Comparison of ENCODE assay signal across 27 cellular contexts in the genomic region with DNA sequence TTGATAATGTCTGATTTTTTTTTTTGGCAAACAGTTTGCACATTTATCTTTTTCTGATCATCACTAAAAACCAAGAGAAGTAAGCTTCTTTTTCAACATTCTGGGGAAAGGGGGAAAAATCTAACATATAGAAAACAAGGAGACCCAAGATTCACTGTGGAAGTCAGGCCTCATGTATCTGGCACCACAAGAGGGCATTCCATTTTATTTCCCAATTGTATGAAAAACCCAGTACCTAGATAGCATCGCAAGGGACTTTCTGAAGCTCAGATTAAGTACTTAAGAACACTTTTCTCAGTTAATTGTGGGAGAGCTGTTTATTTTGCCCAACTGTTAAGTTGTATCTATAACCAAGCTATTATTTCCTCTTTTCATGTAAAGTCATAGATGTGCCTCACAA.
"Had no signal": no experiment of that assay in that cellular context is flagged by ENCODE, and none has a peak within 500 bp of the region (broad histone marks: within the 10 kb centered on the region; RNA-seq: fewer than 3 reads in every experiment).

No MANE protein-coding gene starts in this region.

- H3K27me3 ChIP-seq: cardiac muscle cell, gastrocnemius medialis, stomach, suprapubic skin, tibial nerve had no signal

- H3K36me3 ChIP-seq: cardiac muscle cell, gastrocnemius medialis, stomach, suprapubic skin, tibial nerve had no signal

- DNase-seq: activated B cell treated with CpG ODN at 0.5 μM for 24 hours; activated CD4-positive, alpha-beta memory T cell treated with anti-CD3 and anti-CD28 coated beads for 36 hours; activated CD4-positive, alpha-beta T cell treated with anti-CD3 and anti-CD28 coated beads for 36 hours; activated effector memory CD4-positive, alpha-beta T cell treated with Interleukin-2 at 50 U/mL for 16 hours; activated naive CD4-positive, alpha-beta T cell treated with anti-CD3 and anti-CD28 coated beads for 36 hours; activated naive CD8-positive, alpha-beta T cell treated with anti-CD3 and anti-CD28 coated beads, Interleukin-2, amount 10 ng/mL, durations not matched to agents 7 days and 5 days; activated T-cell treated with anti-CD3 and anti-CD28 coated beads, Interleukin-2, amount 50 U/mL, for 72 hours; amygdala; effector CD4-positive, alpha-beta T cell; gastrocnemius medialis; hypothalamus; left ventricle myocardium superior; nephron progenitor cell; occipital lobe; small intestine; stimulated activated CD4-positive, alpha-beta T cell treated with anti-CD3 and anti-CD28 coated beads, Interleukin-2, amount 100 ng/mL, for 24 hours; stomach; T1000 had no signal

- H3K9me3 Mint-ChIP-seq: activated B cell treated with CpG ODN at 0.5 μM for 24 hours; activated CD4-positive, alpha-beta memory T cell treated with anti-CD3 and anti-CD28 coated beads for 36 hours; activated naive CD4-positive, alpha-beta T cell treated with anti-CD3 and anti-CD28 coated beads for 36 hours; activated T-cell treated with anti-CD3 and anti-CD28 coated beads, Interleukin-2, amount 50 U/mL, for 72 hours; dendritic cell treated with granulocyte-macrophage colony-stimulating factor and Interleukin-4, amounts not matched to agents 40 ng/mL and 50 ng/mL, for 4 days; stimulated activated effector memory CD8-positive, alpha-beta T cell treated with anti-CD3 and anti-CD28 coated beads, Interleukin-12 subunit alpha, Interleukin-12 subunit beta, amount 100 ng/mL, for 72 hours; T-helper 1 cell treated with Interleukin-12 subunit alpha and Interleukin-12 subunit beta and Interleukin-4 antibody, amounts not matched to agents 30 μg/mL and 1 μg/mL, for 36 hours had no signal

- H3K27me3 Mint-ChIP-seq: activated B cell treated with CpG ODN at 0.5 μM for 24 hours; activated CD4-positive, alpha-beta memory T cell treated with anti-CD3 and anti-CD28 coated beads for 36 hours; activated CD4-positive, alpha-beta T cell treated with anti-CD3 and anti-CD28 coated beads for 36 hours; activated naive CD8-positive, alpha-beta T cell treated with anti-CD3 and anti-CD28 coated beads, Interleukin-2, amount 10 ng/mL, durations not matched to agents 7 days and 5 days; dendritic cell treated with granulocyte-macrophage colony-stimulating factor and Interleukin-4, amounts not matched to agents 40 ng/mL and 50 ng/mL, for 4 days had no signal

- H3K4me3 ChIP-seq: cardiac muscle cell, gastrocnemius medialis, stomach, suprapubic skin, tibial nerve had no signal

- H3K27ac ChIP-seq: cardiac muscle cell, gastrocnemius medialis, stomach, suprapubic skin, tibial nerve had no signal

- H3K9me3 ChIP-seq: gastrocnemius medialis, stomach, suprapubic skin, tibial nerve had no signal

- H3K4me3 Mint-ChIP-seq: activated B cell treated with CpG ODN at 0.5 μM for 24 hours; activated CD4-positive, alpha-beta memory T cell treated with anti-CD3 and anti-CD28 coated beads for 36 hours; activated CD4-positive, alpha-beta T cell treated with anti-CD3 and anti-CD28 coated beads for 36 hours; activated naive CD4-positive, alpha-beta T cell treated with anti-CD3 and anti-CD28 coated beads for 36 hours; activated naive CD8-positive, alpha-beta T cell treated with anti-CD3 and anti-CD28 coated beads, Interleukin-2, amount 10 ng/mL, durations not matched to agents 7 days and 5 days; activated T-cell treated with anti-CD3 and anti-CD28 coated beads, Interleukin-2, amount 50 U/mL, for 72 hours; dendritic cell treated with granulocyte-macrophage colony-stimulating factor and Interleukin-4, amounts not matched to agents 40 ng/mL and 50 ng/mL, for 4 days; nephron progenitor cell; stimulated activated effector memory CD8-positive, alpha-beta T cell treated with anti-CD3 and anti-CD28 coated beads, Interleukin-12 subunit alpha, Interleukin-12 subunit beta, amount 100 ng/mL, for 72 hours; T-helper 1 cell treated with Interleukin-12 subunit alpha and Interleukin-12 subunit beta and Interleukin-4 antibody, amounts not matched to agents 30 μg/mL and 1 μg/mL, for 36 hours had no signal

- H3K4me1 Mint-ChIP-seq: activated B cell treated with CpG ODN at 0.5 μM for 24 hours had no signal

- H3K27ac Mint-ChIP-seq: activated B cell treated with CpG ODN at 0.5 μM for 24 hours; activated CD4-positive, alpha-beta memory T cell treated with anti-CD3 and anti-CD28 coated beads for 36 hours; activated CD4-positive, alpha-beta T cell treated with anti-CD3 and anti-CD28 coated beads for 36 hours; activated naive CD4-positive, alpha-beta T cell treated with anti-CD3 and anti-CD28 coated beads for 36 hours; activated naive CD8-positive, alpha-beta T cell treated with anti-CD3 and anti-CD28 coated beads, Interleukin-2, amount 10 ng/mL, durations not matched to agents 7 days and 5 days; activated T-cell treated with anti-CD3 and anti-CD28 coated beads, Interleukin-2, amount 50 U/mL, for 72 hours; dendritic cell treated with granulocyte-macrophage colony-stimulating factor and Interleukin-4, amounts not matched to agents 40 ng/mL and 50 ng/mL, for 4 days; nephron progenitor cell; stimulated activated effector memory CD8-positive, alpha-beta T cell treated with anti-CD3 and anti-CD28 coated beads, Interleukin-12 subunit alpha, Interleukin-12 subunit beta, amount 100 ng/mL, for 72 hours; T-helper 1 cell treated with Interleukin-12 subunit alpha and Interleukin-12 subunit beta and Interleukin-4 antibody, amounts not matched to agents 30 μg/mL and 1 μg/mL, for 36 hours had no signal

- FAIRE-seq: small intestine, urothelium cell line had no signal

- H3K4me1 ChIP-seq: gastrocnemius medialis, stomach, suprapubic skin, tibial nerve had no signal

- H3K36me3 Mint-ChIP-seq: activated CD4-positive, alpha-beta memory T cell treated with anti-CD3 and anti-CD28 coated beads for 36 hours; stimulated activated effector memory CD8-positive, alpha-beta T cell treated with anti-CD3 and anti-CD28 coated beads, Interleukin-12 subunit alpha, Interleukin-12 subunit beta, amount 100 ng/mL, for 72 hours had no signal

- ATAC-seq: activated CD4-positive, alpha-beta T cell treated with anti-CD3 and anti-CD28 coated beads for 36 hours; activated T-cell treated with anti-CD3 and anti-CD28 coated beads, Interleukin-2, amount 50 U/mL, for 72 hours; esophagus mucosa; gastrocnemius medialis; left ventricle myocardium superior; sciatic nerve; stimulated activated effector memory CD8-positive, alpha-beta T cell treated with anti-CD3 and anti-CD28 coated beads, Interleukin-12 subunit alpha, Interleukin-12 subunit beta, amount 100 ng/mL, for 72 hours had no signal
